In genomic region chr15:70833897-70834765, GRCh38 we compare ENCODE assay signal across 10 cellular contexts. TPM values are rescaled to one million over a fixed set of nuclear protein-coding genes. Genes with fewer than 3 reads are reported as not detected.
DNase-seq lines count a peak whose midpoint lies in the region; ATAC-seq, FAIRE-seq and TF ChIP-seq lines count a peak whose summit lies in the region.
"Had no signal": no experiment of that assay in that cellular context is flagged by ENCODE, and none has a peak within 500 bp of the region (broad histone marks: within the 10 kb centered on the region; RNA-seq: fewer than 3 reads in every experiment).

No MANE protein-coding gene starts in this region.

- no peak for TF ChIP-seq POLR2A in HepG2 (IDR thresholded peaks at IDR 0.05; ENCODE audit: insufficient read depth in 1 of 2, low read depth in 2 of 2, low read length in 2 of 2)
- TF ChIP-seq POLR2A in right lobe of liver (IDR thresholded peaks at IDR 0.05) = no peak
- no peak for TF ChIP-seq POLR2A in gastroesophageal sphincter (IDR thresholded peaks at IDR 0.05)

- BruUV-seq in HepG2 (replicated peaks; lab: Mats Ljungman, UMichigan) = no TSS peak

- H3K4me3 ChIP-seq in HepG2 (replicated peaks in 1 of 3; ENCODE audit: insufficient read depth in 1 of 3, low read depth in 2 of 3, low read length in 3 of 3) (peak overlapping the region in 1 of 3 experiments; percentile 19; a peak in 2 of 6 replicates), right lobe of liver (no peak overlapping the region), RWPE2 (ENCODE audit: severe bottlenecking) (no peak overlapping the region), gastroesophageal sphincter (no peak overlapping the region)

- WGBS in HepG2 (ENCODE audit: low lambda C conversion rate) = 26% methylated on average over 8 of the region's 9 CpGs
- WGBS in right lobe of liver (ENCODE audit: insufficient coverage, low coverage, low lambda C conversion rate, missing lambda C conversion rate) = 44% methylated on average over 7 of the region's 9 CpGs
- 40 to 82% methylated on average over 6 of the region's 9 CpGs for WGBS in gastroesophageal sphincter (ENCODE audit: low coverage in 1 of 2), 2 donors

- CTCF ChIA-PET in HepG2 (lab: Yijun Ruan, JAX; ENCODE audit: low intra/inter-chr PET ratio, low total read pairs) = interaction anchor here (1.1 kb wide), 1 partner anchor 9 kb away, joined by 3 read pairs; no protein-coding TSS in a partner anchor

- H3K79me2 ChIP-seq in HepG2 (ENCODE audit: insufficient read depth, low read length) = no peaks in the 10 kb centered on the region

- peak overlapping the region; percentile 74 for H2AFZ ChIP-seq in HepG2 (ENCODE audit: low read length)

- no peaks in the 10 kb centered on the region for H4K20me1 ChIP-seq in HepG2 (ENCODE audit: insufficient read depth, low read length)

- TF ChIP-seq CTCF in HepG2 (CRISPR knock-in tag; IDR thresholded peaks at IDR 0.05) (no peak), right lobe of liver (IDR thresholded peaks at IDR 0.05) (no peak), RWPE2 (IDR thresholded peaks at IDR 0.05; ENCODE audit: poor library complexity, severe bottlenecking) (no peak), gastroesophageal sphincter (IDR thresholded peaks at IDR 0.05) (no peak)

- H3K27me3 ChIP-seq in HepG2 (ENCODE audit: control insufficient read depth in 1 of 2, insufficient read depth in 2 of 2, low read length in 2 of 2) (no peaks in the 10 kb centered on the region), right lobe of liver (no peaks in the 10 kb centered on the region), RWPE2 (ENCODE audit: insufficient read depth, poor library complexity, severe bottlenecking) (no peaks in the 10 kb centered on the region), gastroesophageal sphincter (no peaks in the 10 kb centered on the region)

- POLR2A ChIA-PET in HepG2 (lab: Yijun Ruan, JAX) = interaction anchor here (0.7 to 6.9 kb wide), 9 partner anchors 9 to 70 kb away, joined by 3 to 69 read pairs (median 9); partner anchors contain the start of genes LARP6, THAP10 and UACA

- DNase-seq in HepG2 (ENCODE audit: low spot score) (peak; percentile 72), right lobe of liver (no peak), RWPE2 (ENCODE audit: low spot score) (peak; percentile 90), hepatic stellate cell (ENCODE audit: low spot score) (peak; percentile 63), NCI-H1092 treated with DMSO at 0.1 percent for 48 hours (lab: John Stamatoyannopoulos, UW) (no peak), DMS153 (lab: John Stamatoyannopoulos, UW) (no peak), cerebellar nuclear complex (lab: John Stamatoyannopoulos, UW) (no peak)

- intact Hi-C loops in HepG2 (cut with micrococcal nuclease; ENCODE audit: unreplicated experiment) (no loop called here), right lobe of liver (cut with DNase I) (no loop called here)

- peak overlapping the region; percentile 45; the same call in 1 of the 2 replicates for H3K9ac ChIP-seq in HepG2 (ENCODE audit: insufficient read depth, low read depth, low read length)

- peak; percentile 86 for ATAC-seq in HepG2
- ATAC-seq in right lobe of liver = no peak
- peak; percentile 95 for ATAC-seq in RWPE2 (ENCODE audit: low read depth)
- ATAC-seq in gastroesophageal sphincter = no peak

- H3K4me1 ChIP-seq in HepG2 (ENCODE audit: insufficient read depth, low read length) = peaks cover 38% of the 10 kb centered on the region
- peaks cover 0 to 28% (median 8%) of the 10 kb centered on the region in 4 donors for H3K4me1 ChIP-seq in right lobe of liver
- H3K4me1 ChIP-seq in RWPE2 (ENCODE audit: insufficient read depth, poor library complexity, severe bottlenecking) = peaks cover 16% of the 10 kb centered on the region
- peaks cover 0 to 33% (median 0%) of the 10 kb centered on the region in 3 donors for H3K4me1 ChIP-seq in gastroesophageal sphincter

- H3K9me3 ChIP-seq in HepG2 (ENCODE audit: low read length) (no peaks in the 10 kb centered on the region), right lobe of liver (no peaks in the 10 kb centered on the region), RWPE2 (ENCODE audit: severe bottlenecking) (no peaks in the 10 kb centered on the region), gastroesophageal sphincter (no peaks in the 10 kb centered on the region)

- no peaks in the 10 kb centered on the region for H3K36me3 ChIP-seq in HepG2 (replicated peaks in 1 of 2; ENCODE audit: control insufficient read depth in 1 of 2, insufficient read depth in 2 of 2, low read length in 2 of 2)
- no peaks in the 10 kb centered on the region for H3K36me3 ChIP-seq in right lobe of liver
- H3K36me3 ChIP-seq in RWPE2 (ENCODE audit: low read depth) = peaks cover 45% of the 10 kb centered on the region
- peaks cover 0 to 57% of the 10 kb centered on the region in 2 donors for H3K36me3 ChIP-seq in gastroesophageal sphincter

- in situ Hi-C loops in HepG2 (cut with HindIII; ENCODE audit: extremely low pct_ligation_motif_present, low pct_unique_long_range_greater_than_20kb) = no loop called here

- FAIRE-seq in HepG2 (lab: Jason Lieb, UNC) = no peak
- FAIRE-seq: D721Med had no signal

- TF ChIP-seq EP300 in HepG2 (IDR thresholded peaks at IDR 0.05; ENCODE audit: low read depth in 2 of 2, low read length in 2 of 2) (peak in 1 of 2 experiments; percentile 54; a peak in 1 of 4 replicates), HepG2 (CRISPR knock-in tag; IDR thresholded peaks at IDR 0.05; ENCODE audit: borderline replicate concordance) (no peak), gastroesophageal sphincter (IDR thresholded peaks at IDR 0.05) (no peak)

- TF ChIP-seq RAD21 in HepG2 (CRISPR knock-in tag; IDR thresholded peaks at IDR 0.05) = no peak

- H3K4me2 ChIP-seq in HepG2 (ENCODE audit: low read depth, low read length) = peak overlapping the region; percentile 68

- H3K27ac ChIP-seq in HepG2 (ENCODE audit: extremely low read length, insufficient read depth, low read length) (peak overlapping the region; percentile 46), right lobe of liver (no peak overlapping the region), RWPE2 (ENCODE audit: poor library complexity, severe bottlenecking) (peak overlapping the region; percentile 91), gastroesophageal sphincter (peak overlapping the region in 2 of 4 donors; percentile 37 to 55)

RNA-seq across cellular contexts. Expression of gene LARP6, which starts 19.8 kb away (rescaled TPM):
- 2.9 and 3.0 TPM in 2 replicates for total RNA-seq in HepG2 (2016; rRNA removed; fragmentation: Illumina TruSeq; extraction: Trizol)
- 7.4 and 9.4 TPM in 2 replicates for total RNA-seq in HepG2 (2016; cell fraction: cytosol; rRNA removed; fragmentation: Illumina TruSeq; extraction: Trizol; ENCODE audit: low read depth)
- 3.1 and 3.9 TPM in 2 replicates for total RNA-seq in HepG2 (2016; cell fraction: insoluble cytoplasmic fraction; rRNA removed; fragmentation: Illumina TruSeq; extraction: Trizol)
- 5.3 and 6.4 TPM in 2 replicates for total RNA-seq in HepG2 (2016; cell fraction: membrane; rRNA removed; fragmentation: Illumina TruSeq; extraction: Trizol)
- total RNA-seq in HepG2 (2016; cell fraction: nucleus; rRNA removed; fragmentation: Illumina TruSeq; extraction: Trizol) = 1.5 and 1.8 TPM in 2 replicates
- polyA plus RNA-seq in HepG2 (2011; rRNA removed) = 8.2 and 9.7 TPM in 2 replicates
- 6.4 and 8.2 TPM in 2 replicates for polyA plus RNA-seq in HepG2 (2011; cell fraction: cytosol; rRNA removed)
- polyA plus RNA-seq in HepG2 (2011; cell fraction: nucleus; rRNA removed) = 4.1 and 4.2 TPM in 2 replicates
- polyA plus RNA-seq in HepG2 (2012) = 11.1 and 11.6 TPM in 2 replicates
- polyA plus RNA-seq in HepG2 (2016; cell fraction: cytosol; fragmentation: Illumina TruSeq; extraction: Trizol; ENCODE audit: low read depth) = 11.8 and 12.8 TPM in 2 replicates
- polyA plus RNA-seq in HepG2 (2016; cell fraction: insoluble cytoplasmic fraction; fragmentation: Illumina TruSeq; extraction: Trizol; ENCODE audit: low read depth) = 3.1 and 3.3 TPM in 2 replicates
- polyA plus RNA-seq in HepG2 (2016; cell fraction: membrane; fragmentation: Illumina TruSeq; extraction: Trizol; ENCODE audit: low read depth) = 6.5 and 8.6 TPM in 2 replicates
- 2.3 and 4.2 TPM in 2 replicates for polyA plus RNA-seq in HepG2 (2016; cell fraction: nucleus; fragmentation: Illumina TruSeq; extraction: Trizol; ENCODE audit: insufficient read depth, low read depth)
- polyA minus RNA-seq in HepG2 (2011; rRNA and poly(A)+ RNA removed; ENCODE audit: low replicate concordance) = 5.9 and 25.3 TPM in 2 replicates
- 1.8 and 2.5 TPM in 2 replicates for polyA minus RNA-seq in HepG2 (2011; cell fraction: cytosol; rRNA and poly(A)+ RNA removed)
- 2.6 and 3.2 TPM in 2 replicates for polyA minus RNA-seq in HepG2 (2011; cell fraction: nucleus; rRNA and poly(A)+ RNA removed)
- 10 to 100 TPM in 1 of 6 experiments, 1 to 10 TPM in 5; 1.3 to 13.7 (median 4.1) TPM for total RNA-seq in right lobe of liver
- total RNA-seq in gastroesophageal sphincter = 10 to 100 TPM; 43.7 to 48.2 (median 45.5) TPM
- total RNA-seq: T-helper 1 cell treated with Interleukin-12 subunit alpha and Interleukin-12 subunit beta and Interleukin-4 antibody, amounts not matched to agents 30 ng/mL and 1 ng/mL, for 36 hours had no signal

RNA-seq across cellular contexts. Expression of gene THAP10, which starts 58.1 kb away (rescaled TPM):
- total RNA-seq in HepG2 (2016; rRNA removed; fragmentation: Illumina TruSeq; extraction: Trizol) = 0.64 and 0.66 TPM in 2 replicates
- total RNA-seq in HepG2 (2016; cell fraction: cytosol; rRNA removed; fragmentation: Illumina TruSeq; extraction: Trizol; ENCODE audit: low read depth) = 0.79 TPM in 1 of 2 replicates, not detected in the other
- total RNA-seq in HepG2 (2016; cell fraction: insoluble cytoplasmic fraction; rRNA removed; fragmentation: Illumina TruSeq; extraction: Trizol) = 0.61 and 1.1 TPM in 2 replicates
- 0.37 and 0.52 TPM in 2 replicates for total RNA-seq in HepG2 (2016; cell fraction: membrane; rRNA removed; fragmentation: Illumina TruSeq; extraction: Trizol)
- total RNA-seq in HepG2 (2016; cell fraction: nucleus; rRNA removed; fragmentation: Illumina TruSeq; extraction: Trizol) = 0.56 and 0.84 TPM in 2 replicates
- polyA plus RNA-seq in HepG2 (2011; rRNA removed) = 0.46 and 0.69 TPM in 2 replicates
- polyA plus RNA-seq in HepG2 (2011; cell fraction: cytosol; rRNA removed) = 0.51 and 0.56 TPM in 2 replicates
- polyA plus RNA-seq in HepG2 (2011; cell fraction: nucleus; rRNA removed) = 0.68 and 0.69 TPM in 2 replicates
- 1.1 and 1.4 TPM in 2 replicates for polyA plus RNA-seq in HepG2 (2012)
- polyA plus RNA-seq in HepG2 (2016; cell fraction: cytosol; fragmentation: Illumina TruSeq; extraction: Trizol; ENCODE audit: low read depth) = 0.17 and 0.35 TPM in 2 replicates
- polyA plus RNA-seq in HepG2 (2016; cell fraction: insoluble cytoplasmic fraction; fragmentation: Illumina TruSeq; extraction: Trizol; ENCODE audit: low read depth) = 1.3 and 1.6 TPM in 2 replicates
- 0.53 and 0.68 TPM in 2 replicates for polyA plus RNA-seq in HepG2 (2016; cell fraction: membrane; fragmentation: Illumina TruSeq; extraction: Trizol; ENCODE audit: low read depth)
- 0.99 and 1.2 TPM in 2 replicates for polyA plus RNA-seq in HepG2 (2016; cell fraction: nucleus; fragmentation: Illumina TruSeq; extraction: Trizol; ENCODE audit: insufficient read depth, low read depth)
- polyA minus RNA-seq in HepG2 (2011; rRNA and poly(A)+ RNA removed; ENCODE audit: low replicate concordance) = 0.36 and 0.82 TPM in 2 replicates
- polyA minus RNA-seq in HepG2 (2011; cell fraction: cytosol; rRNA and poly(A)+ RNA removed) = 0.40 and 0.62 TPM in 2 replicates
- 0.25 and 0.64 TPM in 2 replicates for polyA minus RNA-seq in HepG2 (2011; cell fraction: nucleus; rRNA and poly(A)+ RNA removed)
- total RNA-seq in right lobe of liver = 1 to 10 TPM in 5 of 6 experiments, under 1 TPM in 1; 0.83 to 2.8 (median 1.4) TPM
- 1 to 10 TPM; 1.5 to 4.6 (median 2.7) TPM for total RNA-seq in gastroesophageal sphincter
- total RNA-seq: T-helper 1 cell treated with Interleukin-12 subunit alpha and Interleukin-12 subunit beta and Interleukin-4 antibody, amounts not matched to agents 30 ng/mL and 1 ng/mL, for 36 hours had no signal

RNA-seq across cellular contexts. Expression of gene LRRC49, which starts 58.5 kb away (rescaled TPM):
- total RNA-seq in HepG2 (2016; rRNA removed; fragmentation: Illumina TruSeq; extraction: Trizol) = 1.00 and 2.0 TPM in 2 replicates
- 0.35 and 0.51 TPM in 2 replicates for total RNA-seq in HepG2 (2016; cell fraction: cytosol; rRNA removed; fragmentation: Illumina TruSeq; extraction: Trizol; ENCODE audit: low read depth)
- total RNA-seq in HepG2 (2016; cell fraction: insoluble cytoplasmic fraction; rRNA removed; fragmentation: Illumina TruSeq; extraction: Trizol) = 1.4 and 1.6 TPM in 2 replicates
- total RNA-seq in HepG2 (2016; cell fraction: membrane; rRNA removed; fragmentation: Illumina TruSeq; extraction: Trizol) = 1.1 and 1.3 TPM in 2 replicates
- 2.0 and 3.1 TPM in 2 replicates for total RNA-seq in HepG2 (2016; cell fraction: nucleus; rRNA removed; fragmentation: Illumina TruSeq; extraction: Trizol)
- 0.42 and 0.57 TPM in 2 replicates for polyA plus RNA-seq in HepG2 (2011; rRNA removed)
- 0.11 and 0.23 TPM in 2 replicates for polyA plus RNA-seq in HepG2 (2011; cell fraction: cytosol; rRNA removed)
- 0.19 and 0.45 TPM in 2 replicates for polyA plus RNA-seq in HepG2 (2011; cell fraction: nucleus; rRNA removed)
- 0.51 and 1.1 TPM in 2 replicates for polyA plus RNA-seq in HepG2 (2012)
- polyA plus RNA-seq in HepG2 (2016; cell fraction: cytosol; fragmentation: Illumina TruSeq; extraction: Trizol; ENCODE audit: low read depth) = 0.29 and 0.34 TPM in 2 replicates
- polyA plus RNA-seq in HepG2 (2016; cell fraction: insoluble cytoplasmic fraction; fragmentation: Illumina TruSeq; extraction: Trizol; ENCODE audit: low read depth) = 0.80 and 0.97 TPM in 2 replicates
- polyA plus RNA-seq in HepG2 (2016; cell fraction: membrane; fragmentation: Illumina TruSeq; extraction: Trizol; ENCODE audit: low read depth) = 0.23 and 0.52 TPM in 2 replicates
- 0.44 and 2.6 TPM in 2 replicates for polyA plus RNA-seq in HepG2 (2016; cell fraction: nucleus; fragmentation: Illumina TruSeq; extraction: Trizol; ENCODE audit: insufficient read depth, low read depth)
- 1.3 and 6.6 TPM in 2 replicates for polyA minus RNA-seq in HepG2 (2011; rRNA and poly(A)+ RNA removed; ENCODE audit: low replicate concordance)
- polyA minus RNA-seq in HepG2 (2011; cell fraction: cytosol; rRNA and poly(A)+ RNA removed) = not detected in 2 replicates
- 2.7 TPM in 2 replicates for polyA minus RNA-seq in HepG2 (2011; cell fraction: nucleus; rRNA and poly(A)+ RNA removed)
- under 1 TPM; 0.25 to 0.79 (median 0.57) TPM for total RNA-seq in right lobe of liver
- 10 to 100 TPM in 2 of 4 donors, 1 to 10 TPM in 2; 5.8 to 14.5 (median 9.2) TPM for total RNA-seq in gastroesophageal sphincter
- total RNA-seq: T-helper 1 cell treated with Interleukin-12 subunit alpha and Interleukin-12 subunit beta and Interleukin-4 antibody, amounts not matched to agents 30 ng/mL and 1 ng/mL, for 36 hours had no signal

Comparison
In these comparisons a context has a peak if more than half of its experiments do, and no peak if none do; other contexts are left out.
1. ATAC-seq: peak in HepG2 (single experiment) and RWPE2 (single experiment); none in right lobe of liver (0 of 4) and gastroesophageal sphincter (single experiment).
2. DNase-seq: peak in HepG2 (single experiment), RWPE2 (single experiment) and hepatic stellate cell (single experiment); none in right lobe of liver (0 of 3), NCI-H1092 treated with DMSO at 0.1 percent for 48 hours (single experiment), DMS153 (single experiment) and cerebellar nuclear complex (0 of 2).
3. H3K27ac ChIP-seq: peak in HepG2 (single experiment) and RWPE2 (single experiment); none in right lobe of liver (0 of 3).